Comparison of ENCODE assay signal across 8 cellular contexts in genomic region chr16:87806246-87806607, GRCh38. TPM values are rescaled to one million over a fixed set of nuclear protein-coding genes. Genes with fewer than 3 reads are reported as not detected.
A peak's percentile ranks its signal among the peaks of the same experiment; 100 is the strongest.
DNase-seq lines count a peak whose midpoint lies in the region; ATAC-seq and TF ChIP-seq lines count a peak whose summit lies in the region.

No MANE protein-coding gene starts in this region.

- no peaks in the 10 kb centered on the region for H3K36me3 ChIP-seq in CD8-positive, alpha-beta memory T cell (ENCODE audit: insufficient read depth, low read length)
- H3K36me3 ChIP-seq in brain microvascular endothelial cell (replicated peaks), result no peaks in the 10 kb centered on the region

- peaks cover 16% of the 10 kb centered on the region for H3K4me1 ChIP-seq in CD8-positive, alpha-beta memory T cell (ENCODE audit: insufficient read depth, low read length)

- no peaks in the 10 kb centered on the region for H3K9me3 ChIP-seq in CD8-positive, alpha-beta memory T cell (ENCODE audit: low read length)

- H3K36me3 Mint-ChIP-seq in CD8-positive, alpha-beta memory T cell, result no peaks in the 10 kb centered on the region
- no peaks in the 10 kb centered on the region for H3K36me3 Mint-ChIP-seq in neural crest cell (ENCODE audit: low read depth)

- H3K27me3 ChIP-seq in CD8-positive, alpha-beta memory T cell (ENCODE audit: insufficient read depth, low read length, poor library complexity, severe bottlenecking), result no peaks in the 10 kb centered on the region
- no peaks in the 10 kb centered on the region for H3K27me3 ChIP-seq in brain microvascular endothelial cell (replicated peaks)

- in situ Hi-C loops in brain microvascular endothelial cell (cut with HindIII; ENCODE audit: low pct_ligation_motif_present, low sequenced_read_pairs), result no loop called here

- DNase-seq in CD8-positive, alpha-beta memory T cell, result no peak
- DNase-seq in NAMALWA (ENCODE audit: low spot score) (peak; percentile 68), brain microvascular endothelial cell (no peak), neural crest cell (ENCODE audit: low read depth, low spot score) (no peak), NCI-H2171 (lab: John Stamatoyannopoulos, UW) (no peak), SHP77 treated with DMSO at 0.1 percent for 48 hours (lab: John Stamatoyannopoulos, UW) (no peak)

- H3K4me3 ChIP-seq in CD8-positive, alpha-beta memory T cell (ENCODE audit: low read length), result peak overlapping the region; percentile 30
- H3K4me3 ChIP-seq in brain microvascular endothelial cell (ENCODE audit: low read depth, low read length), result peak overlapping the region; percentile 40

- POLR2A ChIA-PET in CD8-positive, alpha-beta memory T cell (lab: Charles Lee), result no interaction called here

- H3K4me1 Mint-ChIP-seq in CD8-positive, alpha-beta memory T cell, result peaks cover 2 to 9% (median 3%) of the 10 kb centered on the region in 3 donors
- H3K4me1 Mint-ChIP-seq in neural crest cell, result peaks cover 10% of the 10 kb centered on the region

- peak overlapping the region in 6 of 7 donors; percentile 48 to 82 (median 78) for H3K4me3 Mint-ChIP-seq in CD8-positive, alpha-beta memory T cell
- H3K4me3 Mint-ChIP-seq in neural crest cell, result no peak overlapping the region

- H3K27ac Mint-ChIP-seq in CD8-positive, alpha-beta memory T cell, result peak overlapping the region in 2 of 8 donors; percentile 28 to 64
- H3K27ac Mint-ChIP-seq in neural crest cell (ENCODE audit: unreplicated experiment), result peak overlapping the region; percentile 81

- ATAC-seq in HG02981 (IDR thresholded peaks at IDR 0.05; ENCODE audit: unreplicated experiment) (no peak), GM21381 (IDR thresholded peaks at IDR 0.05; ENCODE audit: unreplicated experiment) (no peak)

- peaks cover 2 to 9% of the 10 kb centered on the region in 2 donors for H3K27me3 Mint-ChIP-seq in CD8-positive, alpha-beta memory T cell
- H3K27me3 Mint-ChIP-seq in neural crest cell (ENCODE audit: low read depth), result no peaks in the 10 kb centered on the region

- CTCF ChIA-PET in CD8-positive, alpha-beta memory T cell (lab: Charles Lee), result interaction anchor here (0.9 to 1.1 kb wide), 2 partner anchors 22 to 26 kb away, joined by 3 read pairs; no protein-coding TSS in a partner anchor

- H3K27ac ChIP-seq in CD8-positive, alpha-beta memory T cell (ENCODE audit: low read depth, low read length), result no peak overlapping the region
- peak overlapping the region; percentile 72 for H3K27ac ChIP-seq in brain microvascular endothelial cell

- H3K9me3 Mint-ChIP-seq in CD8-positive, alpha-beta memory T cell, result no peaks in the 10 kb centered on the region
- no peaks in the 10 kb centered on the region for H3K9me3 Mint-ChIP-seq in neural crest cell

- TF ChIP-seq CTCF in brain microvascular endothelial cell (IDR thresholded peaks at IDR 0.05; ENCODE audit: low read depth, low read length, missing control alignments), result no peak
- TF ChIP-seq CTCF in neural crest cell (conservative IDR thresholded peaks at IDR 0.05), result no peak

RNA-seq across cellular contexts. Expression of gene KLHDC4, which starts 40.4 kb away (rescaled TPM):
- 10 to 100 TPM; 71.5 to 77.3 TPM for total RNA-seq in CD8-positive, alpha-beta memory T cell
- 35.5 TPM for polyA plus RNA-seq in CD8-positive, alpha-beta memory T cell
- 55.4 and 57.0 TPM in 2 replicates for total RNA-seq in neural crest cell
